7 cellular contexts compared by ENCODE assay signal in the genomic region with DNA sequence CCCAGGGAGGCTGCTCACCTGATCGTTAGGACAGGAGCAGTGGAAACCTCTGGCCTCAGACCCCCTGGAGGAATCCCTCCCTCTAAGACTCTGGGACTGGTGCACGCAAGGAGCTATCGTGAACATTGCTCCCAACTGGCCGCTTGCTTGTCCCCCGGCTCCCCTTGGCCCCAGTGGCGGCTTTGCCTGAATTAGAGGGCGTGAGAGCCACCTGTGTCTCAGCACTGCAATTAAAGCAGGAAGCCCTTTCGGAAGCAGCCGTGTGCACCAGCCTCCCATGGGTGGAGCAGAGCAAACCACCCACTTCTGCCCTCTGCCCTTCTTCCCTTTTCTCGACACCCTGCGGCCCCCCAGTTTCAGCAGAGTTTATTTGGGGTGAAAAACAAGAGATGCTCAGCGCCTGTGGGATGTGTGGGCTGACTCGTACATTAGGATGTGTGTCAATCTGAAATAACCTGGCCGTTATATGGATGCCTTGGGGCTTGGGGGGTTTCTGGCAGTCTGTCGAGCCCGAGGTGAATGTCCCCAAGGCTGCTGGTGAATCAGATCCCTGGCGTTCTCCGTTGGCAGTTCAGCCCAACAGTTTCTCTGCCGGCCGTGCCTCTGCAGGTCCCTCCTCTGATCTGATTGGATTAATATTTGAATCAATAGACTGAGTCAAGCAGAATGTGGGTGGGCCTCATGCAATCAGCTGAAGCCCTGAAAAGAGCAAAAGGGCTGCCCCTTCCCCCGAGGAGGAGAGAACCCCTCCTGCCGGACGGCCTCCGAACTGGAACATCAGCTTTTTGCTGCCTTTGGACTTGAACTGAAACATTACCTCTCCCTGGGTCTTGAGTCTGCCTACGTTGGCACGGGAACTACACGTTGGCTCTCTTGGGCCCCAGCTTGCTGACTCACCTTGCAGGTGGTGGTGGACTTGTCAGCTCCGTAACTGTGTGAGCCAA. TPM values are rescaled to one million over a fixed set of nuclear protein-coding genes. Genes with fewer than 3 reads are reported as not detected.
DNase-seq lines count a peak whose midpoint lies in the region; ATAC-seq and TF ChIP-seq lines count a peak whose summit lies in the region.

No MANE protein-coding gene starts in this region.

- peak; percentile 57 for TF ChIP-seq CTCF in MM.1S (IDR thresholded peaks at IDR 0.05; ENCODE audit: low read length)

- H3K4me3 ChIP-seq in MM.1S (ENCODE audit: low read length): peak overlapping the region; percentile 66

- no peaks in the 10 kb centered on the region for H3K9me3 ChIP-seq in MM.1S (replicated peaks; ENCODE audit: insufficient read depth, low read length)

- no peaks in the 10 kb centered on the region for H3K79me2 ChIP-seq in MM.1S (ENCODE audit: low read length)

- peak overlapping the region; percentile 92 for H3K9ac ChIP-seq in MM.1S (ENCODE audit: low read length)

- intact Hi-C loops in left ventricle myocardium superior (cut with micrococcal nuclease): no loop called here

- H3K4me1 ChIP-seq in MM.1S (ENCODE audit: low read length): peaks cover 54% of the 10 kb centered on the region

- no peaks in the 10 kb centered on the region for H3K36me3 ChIP-seq in MM.1S (replicated peaks; ENCODE audit: insufficient read depth, low read length)

- H3K27me3 ChIP-seq in MM.1S (replicated peaks; ENCODE audit: insufficient read depth, low read length): no peaks in the 10 kb centered on the region

- H3K9me2 ChIP-seq in MM.1S (replicated peaks; ENCODE audit: insufficient read depth, low read length): no peaks in the 10 kb centered on the region

- peak overlapping the region; percentile 98 for H3K4me2 ChIP-seq in MM.1S (ENCODE audit: low read depth, low read length)

- DNase-seq in MM.1S (peak; percentile 98), left ventricle myocardium superior (no peak), OCI-M1 (lab: John Stamatoyannopoulos, UW) (no peak)
- DNase-seq in activated CD4-positive, alpha-beta T cell treated with anti-CD3 and anti-CD28 coated beads, Interleukin-2, amount 50 U/mL, for 4 hours: peak; percentile 42 to 52
- peak; percentile 35 to 51 for DNase-seq in stimulated activated CD8-positive, alpha-beta memory T cell treated with anti-CD3 and anti-CD28 coated beads, Interleukin-7, amount 100 ng/mL, for 4 hours (ENCODE audit: low read depth in 2 of 2)

- H3K27ac ChIP-seq in MM.1S (ENCODE audit: low read length): peak overlapping the region; percentile 97

- H3F3A ChIP-seq in MM.1S (ENCODE audit: insufficient read depth, low read length): peaks cover 55% of the 10 kb centered on the region

- no peaks in the 10 kb centered on the region for H4K20me1 ChIP-seq in MM.1S (ENCODE audit: insufficient read depth, low read length)

- ATAC-seq in GM18909 (IDR thresholded peaks at IDR 0.05; ENCODE audit: poor library complexity, unreplicated experiment) (peak; percentile 40), left ventricle myocardium superior (peak; percentile 49), HG02970 (IDR thresholded peaks at IDR 0.05; ENCODE audit: low FRiP score, unreplicated experiment) (no peak)

- H2AFZ ChIP-seq in MM.1S (ENCODE audit: low read length): peak overlapping the region; percentile 9

RNA-seq across cellular contexts. Expression of a gene that starts 7.3 kb away (rescaled TPM):
- not detected for total RNA-seq in left ventricle myocardium superior

RNA-seq across cellular contexts. Expression of a gene that starts 53.7 kb away (rescaled TPM):
- total RNA-seq in left ventricle myocardium superior: 6.6 TPM

Comparison
In these comparisons a context has a peak if more than half of its experiments do, and no peak if none do; other contexts are left out.
1. DNase-seq: peak in MM.1S (single experiment), activated CD4-positive, alpha-beta T cell treated with anti-CD3 and anti-CD28 coated beads, Interleukin-2, amount 50 U/mL, for 4 hours (2 of 2) and stimulated activated CD8-positive, alpha-beta memory T cell treated with anti-CD3 and anti-CD28 coated beads, Interleukin-7, amount 100 ng/mL, for 4 hours (2 of 2); none in left ventricle myocardium superior (single experiment) and OCI-M1 (single experiment).